20 cellular contexts compared by ENCODE assay signal in genomic region chr9:4538621-4539020, GRCh38. TPM values are rescaled to one million over a fixed set of nuclear protein-coding genes. Genes with fewer than 3 reads are reported as not detected.
DNase-seq lines count a peak whose midpoint lies in the region; ATAC-seq and TF ChIP-seq lines count a peak whose summit lies in the region.
"Had no signal": no experiment of that assay in that cellular context is flagged by ENCODE, and none has a peak within 500 bp of the region (broad histone marks: within the 10 kb centered on the region; RNA-seq: fewer than 3 reads in every experiment).

No MANE protein-coding gene starts in this region.

- H3K27me3 ChIP-seq in aorta (ENCODE audit: control insufficient read depth in 1 of 2, insufficient read depth in 2 of 2, low read length in 1 of 2), result no peaks in the 10 kb centered on the region

- no peak for TF ChIP-seq CTCF in 22Rv1 (IDR thresholded peaks at IDR 0.05)
- TF ChIP-seq CTCF in GM13976 (IDR thresholded peaks at IDR 0.05; ENCODE audit: borderline replicate concordance, control extremely low read depth, extremely low read depth, insufficient read depth, missing control alignments), result no peak

- H3K27ac ChIP-seq in 22Rv1, result peak overlapping the region; percentile 7; the same call in 1 of the 2 replicates
- H3K27ac ChIP-seq in aorta (ENCODE audit: low read depth in 1 of 2, low read length in 2 of 2), result no peak overlapping the region
- H3K27ac ChIP-seq: C4-2B had no signal

- 72 to 79% methylated on average over 4 of the region's 4 CpGs for WGBS in aorta, 2 donors

- H3K36me3 ChIP-seq in aorta (ENCODE audit: control insufficient read depth in 1 of 2, insufficient read depth in 2 of 2, low read length in 1 of 2), result peaks cover 0 to 2% of the 10 kb centered on the region in 2 donors

- intact Hi-C loops in aorta (cut with DNase I), result no loop called here

- DNase-seq in EH (ENCODE audit: low read depth) (peak; percentile 23), RPMI7951 (ENCODE audit: low read depth) (peak; percentile 10), epidermal melanocyte (ENCODE audit: insufficient read length, low spot score) (peak; percentile 54), aorta (no peak), GM13976 (ENCODE audit: low spot score) (no peak), AG20443 (ENCODE audit: low spot score) (no peak)
- DNase-seq: ACHN; AML-193; CD4-positive, alpha-beta T cell; DMS153; DMS79; GOT3; H7; HFFc6; KBM-7 had no signal

- no peaks in the 10 kb centered on the region for H3K4me1 ChIP-seq in aorta (ENCODE audit: control insufficient read depth in 1 of 2, insufficient read depth in 2 of 2, low read length in 2 of 2)

- in situ Hi-C loops in GM13976 (cut with MboI; ENCODE audit: low sequenced_read_pairs, unreplicated experiment), result no loop called here

- peaks cover 5% of the 10 kb centered on the region for H3K9me3 ChIP-seq in aorta (ENCODE audit: control insufficient read depth, low read length)

- H3K4me3 ChIP-seq in aorta (ENCODE audit: low read length in 2 of 2), result no peak overlapping the region
- H3K4me3 ChIP-seq: GM12878 had no signal

- no peak for ATAC-seq in aorta (ENCODE audit: low FRiP score)
- ATAC-seq: GM12878, HCT116 had no signal

RNA-seq across cellular contexts. Expression of gene SLC1A1, which starts 48.4 kb away (rescaled TPM):
- 5.2 and 6.0 TPM in 2 replicates for total RNA-seq in RPMI7951 (2014; rRNA removed; shearing (Covaris generic))
- total RNA-seq in aorta, result 1 to 10 TPM; 3.0 to 3.2 TPM
- 1 to 10 TPM; 3.1 to 5.6 TPM for polyA plus RNA-seq in aorta
- polyA plus RNA-seq: IgD-negative memory B cell had no signal

Comparison
In these comparisons a context has a peak if more than half of its experiments do, and no peak if none do; other contexts are left out.
1. DNase-seq: peak in EH (single experiment), RPMI7951 (single experiment) and epidermal melanocyte (single experiment); none in aorta (0 of 2), GM13976 (single experiment) and AG20443 (single experiment).